ENCODE assay signal across 8 cellular contexts in the genomic region with DNA sequence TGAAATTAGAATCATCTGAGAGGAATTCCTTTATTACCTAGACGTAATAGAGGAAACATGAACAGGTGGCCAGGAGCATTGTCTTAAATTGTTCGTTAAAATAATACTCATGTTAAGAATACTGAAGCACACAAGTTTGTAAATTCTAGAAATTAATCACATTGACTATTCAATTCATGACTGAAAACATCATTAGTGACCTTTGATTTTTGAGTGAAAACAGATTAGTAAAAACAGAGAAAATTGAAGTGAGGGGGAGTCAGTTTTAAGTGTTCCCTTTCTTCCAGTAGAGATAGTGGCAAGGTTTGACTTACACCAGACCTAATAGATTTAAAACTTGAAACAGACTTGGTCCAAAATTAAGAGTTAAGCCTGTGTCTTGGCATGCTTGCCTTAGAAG. TPM values are rescaled to one million over a fixed set of nuclear protein-coding genes. Genes with fewer than 3 reads are reported as not detected.
DNase-seq lines count a peak whose midpoint lies in the region; ATAC-seq and TF ChIP-seq lines count a peak whose summit lies in the region.

No MANE protein-coding gene starts in this region.

- H3K4me1 ChIP-seq in ascending aorta: peaks cover 0 to 28% of the 10 kb centered on the region in 2 donors
- peaks cover 0 to 50% (median 42%) of the 10 kb centered on the region in 4 donors for H3K4me1 ChIP-seq in liver (ENCODE audit: control insufficient read depth in 4 of 4, insufficient read depth in 4 of 4, low read length in 3 of 4)
- H3K4me1 ChIP-seq in tibial artery: peaks cover 0 to 68% (median 36%) of the 10 kb centered on the region in 4 donors

- peak overlapping the region; percentile 94 to 97 for H3K4me3 ChIP-seq in ascending aorta
- peak overlapping the region in 2 of 3 donors; percentile 89 to 94 for H3K4me3 ChIP-seq in liver (ENCODE audit: low read depth in 1 of 3, low read length in 3 of 3)
- H3K4me3 ChIP-seq in tibial artery: peak overlapping the region; percentile 90 to 98

- no peaks in the 10 kb centered on the region for H3K9me3 Mint-ChIP-seq in activated T-cell treated with anti-CD3 and anti-CD28 coated beads, Interleukin-2, amount 50 U/mL, for 4 hours

- H3K9me3 ChIP-seq in ascending aorta (no peaks in the 10 kb centered on the region), liver (ENCODE audit: control insufficient read depth in 4 of 4, low read length in 3 of 4) (no peaks in the 10 kb centered on the region), tibial artery (no peaks in the 10 kb centered on the region)

- no peak for DNase-seq in activated T-cell treated with anti-CD3 and anti-CD28 coated beads, Interleukin-2, amount 50 U/mL, for 4 hours
- DNase-seq in activated T-cell treated with anti-CD3 and anti-CD28 coated beads, Interleukin-2, amount 50 U/mL, for 1 hour: no peak
- DNase-seq in ascending aorta (ENCODE audit: low spot score in 2 of 2) (no peak), tibial artery (no peak), NCI-H1436 (lab: John Stamatoyannopoulos, UW) (no peak)
- no peak for DNase-seq in stimulated activated CD4-positive, alpha-beta T cell treated with anti-CD3 and anti-CD28 coated beads, Interleukin-15, amount 100 ng/mL, for 24 hours

- ATAC-seq in activated T-cell treated with anti-CD3 and anti-CD28 coated beads, Interleukin-2, amount 50 U/mL, for 4 hours: no peak
- ATAC-seq in GM18505 (IDR thresholded peaks at IDR 0.05; ENCODE audit: unreplicated experiment): no peak

- H3K27ac ChIP-seq in ascending aorta (peak overlapping the region; percentile 98 to 99), liver (ENCODE audit: low read depth in 1 of 2, low read length in 2 of 2) (peak overlapping the region; percentile 95 to 99), tibial artery (peak overlapping the region; percentile 100)

- peak overlapping the region; percentile 87 to 97 for H3K9ac ChIP-seq in liver (ENCODE audit: low read depth in 1 of 2, low read length in 2 of 2)

- H3K4me3 Mint-ChIP-seq in activated T-cell treated with anti-CD3 and anti-CD28 coated beads, Interleukin-2, amount 50 U/mL, for 4 hours: peak overlapping the region; percentile 95

- intact Hi-C loops in ascending aorta (cut with DNase I): no loop called here
- intact Hi-C loops in tibial artery (cut with DNase I; ENCODE audit: low total_unique reads): no loop called here

- H3K27me3 Mint-ChIP-seq in activated T-cell treated with anti-CD3 and anti-CD28 coated beads, Interleukin-2, amount 50 U/mL, for 4 hours (ENCODE audit: low read depth): no peaks in the 10 kb centered on the region

- no peak for TF ChIP-seq RAD21 in liver (IDR thresholded peaks at IDR 0.05)

- H3K27me3 ChIP-seq in ascending aorta (no peaks in the 10 kb centered on the region), liver (ENCODE audit: control insufficient read depth in 4 of 4, insufficient read depth in 4 of 4, low read length in 3 of 4) (no peaks in the 10 kb centered on the region), tibial artery (no peaks in the 10 kb centered on the region)

- peaks cover 62% of the 10 kb centered on the region for H3K4me1 Mint-ChIP-seq in activated T-cell treated with anti-CD3 and anti-CD28 coated beads, Interleukin-2, amount 50 U/mL, for 4 hours (ENCODE audit: low read depth)

- peaks cover 14% of the 10 kb centered on the region for H3K36me3 Mint-ChIP-seq in activated T-cell treated with anti-CD3 and anti-CD28 coated beads, Interleukin-2, amount 50 U/mL, for 4 hours (ENCODE audit: insufficient read depth)

- TF ChIP-seq CTCF in ascending aorta (IDR thresholded peaks at IDR 0.05): no peak
- no peak for TF ChIP-seq CTCF in liver (IDR thresholded peaks at IDR 0.05; ENCODE audit: low read depth, low read length, missing input control)
- no peak for TF ChIP-seq CTCF in tibial artery (IDR thresholded peaks at IDR 0.05)

- no peak for TF ChIP-seq POLR2A in GM18505 (IDR thresholded peaks at IDR 0.05; ENCODE audit: borderline replicate concordance, extremely low read depth, insufficient read depth, insufficient read length)

- WGBS in liver: 6% methylated on average over 2 of the region's 2 CpGs

- H3K36me3 ChIP-seq in ascending aorta (no peaks in the 10 kb centered on the region), liver (ENCODE audit: control insufficient read depth in 4 of 4, insufficient read depth in 3 of 4, low read depth in 1 of 4, low read length in 3 of 4) (no peaks in the 10 kb centered on the region), tibial artery (peaks cover 0 to 10% (median 0%) of the 10 kb centered on the region in 3 donors)

TF ChIP-seq in liver, 16 proteins besides CTCF, POLR2A, EP300 and RAD21:
- TF ChIP-seq, protein P1, sequence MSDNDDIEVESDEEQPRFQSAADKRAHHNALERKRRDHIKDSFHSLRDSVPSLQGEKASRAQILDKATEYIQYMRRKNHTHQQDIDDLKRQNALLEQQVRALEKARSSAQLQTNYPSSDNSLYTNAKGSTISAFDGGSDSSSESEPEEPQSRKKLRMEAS (IDR thresholded peaks at IDR 0.05): no peak
- TF ChIP-seq YY1 (IDR thresholded peaks at IDR 0.05) (no peak), SP1 (IDR thresholded peaks at IDR 0.05) (no peak), GABPA (IDR thresholded peaks at IDR 0.05 in 1 of 2, conservative IDR thresholded peaks at IDR 0.05 in 1 of 2) (no peak), EGR1 (IDR thresholded peaks at IDR 0.05; ENCODE audit: low read depth in 2 of 2) (no peak), TAF1 (conservative IDR thresholded peaks at IDR 0.05) (no peak), FOXA2 (IDR thresholded peaks at IDR 0.05) (no peak)
- TF ChIP-seq, protein P2, sequence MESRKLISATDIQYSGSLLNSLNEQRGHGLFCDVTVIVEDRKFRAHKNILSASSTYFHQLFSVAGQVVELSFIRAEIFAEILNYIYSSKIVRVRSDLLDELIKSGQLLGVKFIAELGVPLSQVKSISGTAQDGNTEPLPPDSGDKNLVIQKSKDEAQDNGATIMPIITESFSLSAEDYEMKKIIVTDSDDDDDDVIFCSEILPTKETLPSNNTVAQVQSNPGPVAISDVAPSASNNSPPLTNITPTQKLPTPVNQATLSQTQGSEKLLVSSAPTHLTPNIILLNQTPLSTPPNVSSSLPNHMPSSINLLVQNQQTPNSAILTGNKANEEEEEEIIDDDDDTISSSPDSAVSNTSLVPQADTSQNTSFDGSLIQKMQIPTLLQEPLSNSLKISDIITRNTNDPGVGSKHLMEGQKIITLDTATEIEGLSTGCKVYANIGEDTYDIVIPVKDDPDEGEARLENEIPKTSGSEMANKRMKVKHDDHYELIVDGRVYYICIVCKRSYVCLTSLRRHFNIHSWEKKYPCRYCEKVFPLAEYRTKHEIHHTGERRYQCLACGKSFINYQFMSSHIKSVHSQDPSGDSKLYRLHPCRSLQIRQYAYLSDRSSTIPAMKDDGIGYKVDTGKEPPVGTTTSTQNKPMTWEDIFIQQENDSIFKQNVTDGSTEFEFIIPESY (IDR thresholded peaks at IDR 0.05): no peak
- TF ChIP-seq, protein P3, sequence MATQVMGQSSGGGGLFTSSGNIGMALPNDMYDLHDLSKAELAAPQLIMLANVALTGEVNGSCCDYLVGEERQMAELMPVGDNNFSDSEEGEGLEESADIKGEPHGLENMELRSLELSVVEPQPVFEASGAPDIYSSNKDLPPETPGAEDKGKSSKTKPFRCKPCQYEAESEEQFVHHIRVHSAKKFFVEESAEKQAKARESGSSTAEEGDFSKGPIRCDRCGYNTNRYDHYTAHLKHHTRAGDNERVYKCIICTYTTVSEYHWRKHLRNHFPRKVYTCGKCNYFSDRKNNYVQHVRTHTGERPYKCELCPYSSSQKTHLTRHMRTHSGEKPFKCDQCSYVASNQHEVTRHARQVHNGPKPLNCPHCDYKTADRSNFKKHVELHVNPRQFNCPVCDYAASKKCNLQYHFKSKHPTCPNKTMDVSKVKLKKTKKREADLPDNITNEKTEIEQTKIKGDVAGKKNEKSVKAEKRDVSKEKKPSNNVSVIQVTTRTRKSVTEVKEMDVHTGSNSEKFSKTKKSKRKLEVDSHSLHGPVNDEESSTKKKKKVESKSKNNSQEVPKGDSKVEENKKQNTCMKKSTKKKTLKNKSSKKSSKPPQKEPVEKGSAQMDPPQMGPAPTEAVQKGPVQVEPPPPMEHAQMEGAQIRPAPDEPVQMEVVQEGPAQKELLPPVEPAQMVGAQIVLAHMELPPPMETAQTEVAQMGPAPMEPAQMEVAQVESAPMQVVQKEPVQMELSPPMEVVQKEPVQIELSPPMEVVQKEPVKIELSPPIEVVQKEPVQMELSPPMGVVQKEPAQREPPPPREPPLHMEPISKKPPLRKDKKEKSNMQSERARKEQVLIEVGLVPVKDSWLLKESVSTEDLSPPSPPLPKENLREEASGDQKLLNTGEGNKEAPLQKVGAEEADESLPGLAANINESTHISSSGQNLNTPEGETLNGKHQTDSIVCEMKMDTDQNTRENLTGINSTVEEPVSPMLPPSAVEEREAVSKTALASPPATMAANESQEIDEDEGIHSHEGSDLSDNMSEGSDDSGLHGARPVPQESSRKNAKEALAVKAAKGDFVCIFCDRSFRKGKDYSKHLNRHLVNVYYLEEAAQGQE (IDR thresholded peaks at IDR 0.05): no peak

RNA-seq across cellular contexts. Expression of a gene that starts 1.4 kb away (rescaled TPM):
- total RNA-seq in activated T-cell treated with anti-CD3 and anti-CD28 coated beads, Interleukin-2, amount 50 U/mL, for 4 hours: 10 to 100 TPM; 54.8 to 60.4 (median 54.9) TPM
- total RNA-seq in ascending aorta (32.5 TPM), liver (10 to 100 TPM; 25.5 to 27.8 TPM)
- 10 to 100 TPM in 1 of 2 donors, 1 to 10 TPM in 1; 8.9 to 14.4 TPM for polyA plus RNA-seq in liver

RNA-seq across cellular contexts. Expression of a gene that starts 4.7 kb away (rescaled TPM):
- total RNA-seq in activated T-cell treated with anti-CD3 and anti-CD28 coated beads, Interleukin-2, amount 50 U/mL, for 4 hours: 100 to 1,000 TPM; 102 to 116 (median 115) TPM
- 2.1 TPM for total RNA-seq in ascending aorta
- 1 to 10 TPM; 4.7 to 6.2 TPM for total RNA-seq in liver
- polyA plus RNA-seq in liver: 1 to 10 TPM; 3.7 to 4.7 TPM

RNA-seq across cellular contexts. Expression of a gene that starts 42.2 kb away (rescaled TPM):
- 1 to 10 TPM; 3.5 to 4.3 (median 3.6) TPM for total RNA-seq in activated T-cell treated with anti-CD3 and anti-CD28 coated beads, Interleukin-2, amount 50 U/mL, for 4 hours
- total RNA-seq in ascending aorta (1.9 TPM), liver (1 to 10 TPM; 1.1 to 3.8 TPM)
- under 1 TPM; 0.18 to 0.25 TPM for polyA plus RNA-seq in liver

Comparison
In these comparisons a context has a peak if more than half of its experiments do, and no peak if none do; other contexts are left out.
1. RNA of a gene that starts 4.7 kb away (total RNA-seq): 102 to 116 TPM in activated T-cell treated with anti-CD3 and anti-CD28 coated beads, Interleukin-2, amount 50 U/mL, for 4 hours; 4.7 to 6.2 TPM in liver and 2.1 TPM in ascending aorta (single experiment); every median in the first group is over 10 times any median in the second.
2. Peak in every context shown above with its lines, with median percentiles within 50 percentile points of each other: H3K27ac ChIP-seq and H3K4me3 ChIP-seq.